14 cellular contexts compared by ENCODE assay signal in the genomic region with DNA sequence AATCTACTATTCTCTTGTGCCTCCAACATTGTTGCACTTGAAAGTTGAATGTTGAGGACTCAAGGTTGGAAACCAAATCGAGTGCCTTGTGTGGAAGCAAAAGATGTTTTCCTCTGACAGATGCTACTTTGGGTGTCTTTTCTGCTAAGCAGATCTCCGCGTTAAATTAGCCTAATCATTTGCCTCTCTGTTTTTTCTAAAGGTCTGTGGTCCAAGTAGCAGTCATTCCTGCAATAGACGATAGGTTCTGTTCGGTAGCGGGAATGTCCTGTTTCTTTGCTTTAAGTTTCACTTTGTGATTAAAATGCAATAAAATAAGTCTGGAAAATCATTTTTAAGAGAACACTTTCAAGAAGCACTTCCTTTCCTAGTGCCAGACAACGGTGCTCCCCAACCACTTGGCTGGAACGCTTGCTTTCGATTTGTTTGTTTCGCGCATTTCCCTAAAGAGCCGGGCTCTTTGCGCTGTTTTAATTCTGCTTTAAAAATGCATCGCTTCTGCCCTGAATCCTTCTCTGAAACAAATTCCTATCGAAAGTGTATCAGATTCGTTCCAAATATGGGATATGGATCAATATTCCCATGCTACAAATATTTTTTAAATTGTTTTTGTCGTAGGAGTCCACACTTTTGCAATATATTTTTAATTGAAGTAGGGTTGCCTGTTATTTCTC. TPM values are rescaled to one million over a fixed set of nuclear protein-coding genes. Genes with fewer than 3 reads are reported as not detected.
A peak's percentile ranks its signal among the peaks of the same experiment; 100 is the strongest.
DNase-seq lines count a peak whose midpoint lies in the region; ATAC-seq and TF ChIP-seq lines count a peak whose summit lies in the region.
"Had no signal": no experiment of that assay in that cellular context is flagged by ENCODE, and none has a peak within 500 bp of the region (broad histone marks: within the 10 kb centered on the region; RNA-seq: fewer than 3 reads in every experiment).

No MANE protein-coding gene starts in this region.

- DNase-seq in NCI-H1105 treated with DMSO at 0.1 percent for 48 hours (lab: John Stamatoyannopoulos, UW), result peak; percentile 12
- DNase-seq in NCI-H1105 (lab: John Stamatoyannopoulos, UW), result no peak
- peak; percentile 75 for DNase-seq in astrocyte of the spinal cord (ENCODE audit: low read depth, low spot score)
- DNase-seq in mesenchymal stem cell, result peak; percentile 48
- no peak for DNase-seq in WERI-Rb-1
- DNase-seq in midbrain (lab: John Stamatoyannopoulos, UW), result no peak
- DNase-seq: ACHN; activated B cell treated with CpG ODN at 0.5 μM for 24 hours; activated naive CD4-positive, alpha-beta T cell treated with anti-CD3 and anti-CD28 coated beads, Interleukin-2, amount 50 U/mL, for 16 hours had no signal

- no peak overlapping the region for H2AK5ac ChIP-seq in mesenchymal stem cell (ENCODE audit: low read length, severe bottlenecking)

- H3K9me3 ChIP-seq in HUES6 (ENCODE audit: control insufficient read depth, insufficient read depth, low read depth, low read length) (no peaks in the 10 kb centered on the region), mesenchymal stem cell (ENCODE audit: control insufficient read depth, low read length) (peaks cover 18% of the 10 kb centered on the region), WERI-Rb-1 (ENCODE audit: severe bottlenecking) (no peaks in the 10 kb centered on the region)

- peaks cover 50% of the 10 kb centered on the region for H3K4me1 ChIP-seq in HUES6 (ENCODE audit: control insufficient read depth, insufficient read depth, low read length)
- H3K4me1 ChIP-seq in mesenchymal stem cell (ENCODE audit: control insufficient read depth, insufficient read depth, low read depth, low read length), result peaks cover 19% of the 10 kb centered on the region

- peaks cover 9% of the 10 kb centered on the region for H3K36me3 Mint-ChIP-seq in activated T-helper 17 cell treated with anti-CD3 and anti-CD28 coated beads, Interleukin-2, amount 50 U/mL, for 72 hours (ENCODE audit: low read depth)

- H2AFZ ChIP-seq in mesenchymal stem cell (ENCODE audit: low read depth, low read length), result no peak overlapping the region

- H3K4me1 Mint-ChIP-seq in activated T-helper 17 cell treated with anti-CD3 and anti-CD28 coated beads, Interleukin-2, amount 50 U/mL, for 72 hours, result peaks cover 9% of the 10 kb centered on the region

- H3K4me2 ChIP-seq in mesenchymal stem cell (ENCODE audit: low read length, poor library complexity, severe bottlenecking), result peak overlapping the region; percentile 32

- no peak overlapping the region for H2BK12ac ChIP-seq in mesenchymal stem cell (ENCODE audit: low read length in 2 of 2)

- H3K4ac ChIP-seq in mesenchymal stem cell (ENCODE audit: low read depth in 1 of 2, low read length in 2 of 2), result no peak overlapping the region

- no peak overlapping the region for H3K14ac ChIP-seq in mesenchymal stem cell (ENCODE audit: low read length in 2 of 2)

- H3K36me3 ChIP-seq in HUES6 (ENCODE audit: control insufficient read depth, insufficient read depth, low read length), result no peaks in the 10 kb centered on the region
- H3K36me3 ChIP-seq in mesenchymal stem cell (ENCODE audit: control insufficient read depth in 1 of 2, insufficient read depth in 2 of 2, low read depth in 1 of 2, low read length in 2 of 2), result no peaks in the 10 kb centered on the region
- H3K36me3 ChIP-seq in WERI-Rb-1, result no peaks in the 10 kb centered on the region

- no peak overlapping the region for H3K27ac Mint-ChIP-seq in activated T-helper 17 cell treated with anti-CD3 and anti-CD28 coated beads, Interleukin-2, amount 50 U/mL, for 72 hours
- H3K27ac Mint-ChIP-seq: activated B cell treated with CpG ODN at 0.5 μM for 24 hours had no signal

- H3K79me1 ChIP-seq in mesenchymal stem cell (replicated peaks; ENCODE audit: low read length, poor library complexity, severe bottlenecking), result peaks cover 4% of the 10 kb centered on the region

- no peak overlapping the region for H3K9ac ChIP-seq in HUES6 (ENCODE audit: low read length)
- H3K9ac ChIP-seq in mesenchymal stem cell (ENCODE audit: low read length), result no peak overlapping the region

- H3K27me3 ChIP-seq in HUES6 (ENCODE audit: control insufficient read depth, insufficient read depth, low read length) (peaks cover 73% of the 10 kb centered on the region), mesenchymal stem cell (ENCODE audit: control insufficient read depth in 1 of 2, insufficient read depth in 1 of 2, low read length in 2 of 2) (peaks cover 0 to 93% of the 10 kb centered on the region in 2 experiments), WERI-Rb-1 (ENCODE audit: insufficient read depth, low read depth, severe bottlenecking) (no peaks in the 10 kb centered on the region)

- under 1% methylated on average over 11 of the region's 17 CpGs for WGBS in mesenchymal stem cell

- H3K27ac ChIP-seq in HUES6 (ENCODE audit: low read depth, low read length) (no peak overlapping the region), mesenchymal stem cell (ENCODE audit: low read length, poor library complexity, severe bottlenecking) (peak overlapping the region; percentile 77), WERI-Rb-1 (no peak overlapping the region)
- H3K27ac ChIP-seq: epithelial cell of prostate, skin epidermis had no signal

- no peak overlapping the region for H3K18ac ChIP-seq in mesenchymal stem cell (ENCODE audit: low read depth in 1 of 2, low read length in 2 of 2)

- H4K8ac ChIP-seq in mesenchymal stem cell (ENCODE audit: low read length), result no peak overlapping the region

- H3K27me3 Mint-ChIP-seq in activated T-helper 17 cell treated with anti-CD3 and anti-CD28 coated beads, Interleukin-2, amount 50 U/mL, for 72 hours, result peaks cover 68% of the 10 kb centered on the region

- no peak overlapping the region for H2BK15ac ChIP-seq in mesenchymal stem cell (ENCODE audit: low read depth, poor library complexity, severe bottlenecking)

- no peak overlapping the region for H2BK5ac ChIP-seq in mesenchymal stem cell (ENCODE audit: low read depth, low read length, poor library complexity, severe bottlenecking)

- H3K23ac ChIP-seq in mesenchymal stem cell (ENCODE audit: low read length in 2 of 2), result no peak overlapping the region

- no peak overlapping the region for H4K91ac ChIP-seq in mesenchymal stem cell (ENCODE audit: low read length)

- ATAC-seq in activated T-helper 17 cell treated with anti-CD3 and anti-CD28 coated beads, Interleukin-2, amount 50 U/mL, for 72 hours (replicated peaks), result no peak

- peaks cover 5% of the 10 kb centered on the region for H3K9me3 Mint-ChIP-seq in activated T-helper 17 cell treated with anti-CD3 and anti-CD28 coated beads, Interleukin-2, amount 50 U/mL, for 72 hours

- no peak overlapping the region for H3K4me3 Mint-ChIP-seq in activated T-helper 17 cell treated with anti-CD3 and anti-CD28 coated beads, Interleukin-2, amount 50 U/mL, for 72 hours
- H3K4me3 Mint-ChIP-seq: activated B cell treated with CpG ODN at 0.5 μM for 24 hours had no signal

- H2BK120ac ChIP-seq in mesenchymal stem cell (ENCODE audit: low read depth, low read length), result no peak overlapping the region

- H3K4me3 ChIP-seq in HUES6 (ENCODE audit: low read depth, low read length), result peak overlapping the region; percentile 56
- peak overlapping the region; percentile 20 for H3K4me3 ChIP-seq in astrocyte of the spinal cord (ENCODE audit: low read depth, low read length)
- H3K4me3 ChIP-seq in mesenchymal stem cell (ENCODE audit: insufficient read depth in 1 of 2, low read depth in 1 of 2, low read length in 2 of 2), result peak overlapping the region in 1 of 2 experiments; percentile 13
- H3K4me3 ChIP-seq in WERI-Rb-1 (ENCODE audit: low read depth, low read length), result no peak overlapping the region
- H3K4me3 ChIP-seq: skin epidermis had no signal

- no peak for TF ChIP-seq CTCF in astrocyte of the spinal cord (IDR thresholded peaks at IDR 0.05; ENCODE audit: low read depth, low read length)
- TF ChIP-seq CTCF in WERI-Rb-1 (IDR thresholded peaks at IDR 0.05; ENCODE audit: low read depth, low read length), result no peak

- in situ Hi-C loops in astrocyte of the spinal cord (cut with HindIII; ENCODE audit: low sequenced_read_pairs), result no loop called here

RNA-seq across cellular contexts. Expression of gene ZIC2, which starts 14.1 kb away (rescaled TPM):
- not detected for polyA plus RNA-seq in mesenchymal stem cell (2013, experiment 1 of 2)
- not detected for polyA plus RNA-seq in mesenchymal stem cell (2013, experiment 2 of 2)
- total RNA-seq in activated T-helper 17 cell treated with anti-CD3 and anti-CD28 coated beads, Interleukin-2, amount 50 U/mL, for 72 hours, result under 1 TPM in 1 of 2 donors, not detected in 1; 0.84 TPM
- total RNA-seq: activated B cell treated with CpG ODN at 0.5 μM for 24 hours, liver had no signal
- polyA plus RNA-seq: liver had no signal

RNA-seq across cellular contexts. Expression of gene ZIC5, which starts 24.1 kb away (rescaled TPM):
- not detected for polyA plus RNA-seq in mesenchymal stem cell (2013, experiment 1 of 2)
- not detected for polyA plus RNA-seq in mesenchymal stem cell (2013, experiment 2 of 2)
- total RNA-seq in activated T-helper 17 cell treated with anti-CD3 and anti-CD28 coated beads, Interleukin-2, amount 50 U/mL, for 72 hours, result under 1 TPM in 1 of 2 donors, not detected in 1; 0.04 TPM
- total RNA-seq: activated B cell treated with CpG ODN at 0.5 μM for 24 hours, liver had no signal
- polyA plus RNA-seq: liver had no signal

Comparison
In these comparisons a context has a peak if more than half of its experiments do, and no peak if none do; other contexts are left out.
1. DNase-seq: peak in NCI-H1105 treated with DMSO at 0.1 percent for 48 hours (single experiment), astrocyte of the spinal cord (single experiment) and mesenchymal stem cell (single experiment); none in NCI-H1105 (single experiment), WERI-Rb-1 (single experiment) and midbrain (single experiment).